ENCODE assay signal across 23 cellular contexts in genomic region chr2:208361077-208361441, GRCh38. TPM values are rescaled to one million over a fixed set of nuclear protein-coding genes. Genes with fewer than 3 reads are reported as not detected.
"Had no signal": no experiment of that assay in that cellular context is flagged by ENCODE, and none has a peak within 500 bp of the region (broad histone marks: within the 10 kb centered on the region; RNA-seq: fewer than 3 reads in every experiment).

No MANE protein-coding gene starts in this region.

- ATAC-seq: activated CD8-positive, alpha-beta T cell treated with anti-CD3 and anti-CD28 coated beads, Interleukin-2, amount 10 ng/mL, durations not matched to agents 7 days and 5 days; SK-N-SH treated with all-trans-retinoic acid at 6 μM for 48 hours; WTC11 had no signal

- DNase-seq: activated CD4-positive, alpha-beta T cell treated with anti-CD3 and anti-CD28 coated beads for 48 hours; activated CD4-positive, alpha-beta T cell treated with anti-CD3 and anti-CD28 coated beads, Interleukin-2, amount 50 U/mL, for 4 hours; activated CD4-positive, CD25-positive, alpha-beta regulatory T cell treated with anti-CD3 and anti-CD28 coated beads, Interleukin-2, amount 50 U/mL, for 72 hours; activated CD8-positive, alpha-beta memory T cell treated with anti-CD3 and anti-CD28 coated beads, Interleukin-2, amount 50 U/mL, for 48 hours; activated CD8-positive, alpha-beta T cell treated with anti-CD3 and anti-CD28 coated beads, Interleukin-2, amount 10 ng/mL, durations not matched to agents 7 days and 5 days; activated naive CD4-positive, alpha-beta T cell; activated T-cell treated with anti-CD3 and anti-CD28 coated beads, Interleukin-2, amount 50 U/mL, for 1 hour; aorta; MG63; MV-4-11; NCI-H1092 treated with DMSO at 0.1 percent for 48 hours; NCI-H1417 treated with DMSO at 0.1 percent for 48 hours; NCI-H1694; NCI-H2081; Peyer's patch; SHP77; SW 1271 had no signal

- H3K27ac ChIP-seq: breast epithelium, Peyer's patch, SJSA1 had no signal

- H3K27ac Mint-ChIP-seq: activated CD8-positive, alpha-beta T cell treated with anti-CD3 and anti-CD28 coated beads, Interleukin-2, amount 10 ng/mL, durations not matched to agents 7 days and 5 days; activated naive CD4-positive, alpha-beta T cell treated with anti-CD3 and anti-CD28 coated beads, Interleukin-2, amount 50 U/mL, for 24 hours; T-helper 2 cell treated with Interferon-gamma antibody and Interleukin-4, amounts not matched to agents 5 μg/mL and 100 μg/mL, for 36 hours; WTC11 had no signal

- H3K4me1 ChIP-seq: breast epithelium, Peyer's patch had no signal

- H3K27me3 Mint-ChIP-seq: activated naive CD4-positive, alpha-beta T cell treated with anti-CD3 and anti-CD28 coated beads, Interleukin-2, amount 50 U/mL, for 24 hours had no signal

- H3K27me3 ChIP-seq: breast epithelium, MG63, Peyer's patch, SJSA1 had no signal

- H3K36me3 ChIP-seq: breast epithelium, Peyer's patch had no signal

- H3K4me3 Mint-ChIP-seq: activated CD8-positive, alpha-beta T cell treated with anti-CD3 and anti-CD28 coated beads, Interleukin-2, amount 10 ng/mL, durations not matched to agents 7 days and 5 days; activated naive CD4-positive, alpha-beta T cell treated with anti-CD3 and anti-CD28 coated beads, Interleukin-2, amount 50 U/mL, for 24 hours; T-helper 2 cell treated with Interferon-gamma antibody and Interleukin-4, amounts not matched to agents 5 μg/mL and 100 μg/mL, for 36 hours; WTC11 had no signal

- H3K9me3 ChIP-seq: Peyer's patch, SJSA1 had no signal

- H3K4me3 ChIP-seq: MG63, Peyer's patch, SJSA1 had no signal

RNA-seq across cellular contexts. Expression of gene PTH2R, which starts 45.5 kb away (rescaled TPM):
- total RNA-seq: Peyer's patch, SJSA1 had no signal
- polyA plus RNA-seq: aorta had no signal
